In genomic region chr15:72227192-72227586, GRCh38 we compare ENCODE assay signal across 9 cellular contexts. TPM values are rescaled to one million over a fixed set of nuclear protein-coding genes. Genes with fewer than 3 reads are reported as not detected.
DNase-seq lines count a peak whose midpoint lies in the region; ATAC-seq, FAIRE-seq and TF ChIP-seq lines count a peak whose summit lies in the region.
"Had no signal": no experiment of that assay in that cellular context is flagged by ENCODE, and none has a peak within 500 bp of the region (broad histone marks: within the 10 kb centered on the region; RNA-seq: fewer than 3 reads in every experiment).

No MANE protein-coding gene starts in this region.

- no peak overlapping the region for H3K18ac ChIP-seq in trophoblast cell (ENCODE audit: low read length)

- H2BK120ac ChIP-seq in trophoblast cell (ENCODE audit: insufficient read depth, low read length, poor library complexity): no peak overlapping the region

- H3K9me3 ChIP-seq in trophoblast cell (ENCODE audit: insufficient read depth, low read depth, low read length): no peaks in the 10 kb centered on the region

- peaks cover 24% of the 10 kb centered on the region for H3K79me1 ChIP-seq in trophoblast cell (ENCODE audit: low read length)

- ATAC-seq in WTC11 (no peak), HG03342 (IDR thresholded peaks at IDR 0.05; ENCODE audit: unreplicated experiment) (no peak), HG03175 (IDR thresholded peaks at IDR 0.05; ENCODE audit: unreplicated experiment) (no peak)

- peaks cover 69% of the 10 kb centered on the region for H3K4me1 Mint-ChIP-seq in WTC11
- H3K4me1 Mint-ChIP-seq in dendritic cell treated with granulocyte-macrophage colony-stimulating factor and Interleukin-4, amounts not matched to agents 40 ng/mL and 50 ng/mL, for 4 days (ENCODE audit: low read depth): peaks cover 69% of the 10 kb centered on the region

- peak overlapping the region; percentile 47 for H3K27ac Mint-ChIP-seq in WTC11
- peak overlapping the region; percentile 98 for H3K27ac Mint-ChIP-seq in dendritic cell treated with granulocyte-macrophage colony-stimulating factor and Interleukin-4, amounts not matched to agents 40 ng/mL and 50 ng/mL, for 4 days

- CTCF ChIA-PET in WTC11 (lab: Charles Lee): interaction anchor here (0.6 to 2.0 kb wide), 17 partner anchors 9 to 86 kb away, joined by 3 to 19 read pairs (median 6); partner anchors contain the start of gene GRAMD2A

- no peak overlapping the region for H3K4me2 ChIP-seq in trophoblast cell (ENCODE audit: low read length)

- TF ChIP-seq CTCF in WTC11 (IDR thresholded peaks at IDR 0.05): no peak

- DNase-seq in activated CD4-positive, alpha-beta T cell treated with anti-CD3 and anti-CD28 coated beads for 1 hour: peak; percentile 22
- no peak for DNase-seq in activated CD4-positive, alpha-beta T cell treated with anti-CD3 and anti-CD28 coated beads, Interleukin-2, amount 50 U/mL, for 1 hour
- no peak for DNase-seq in WTC11 (ENCODE audit: low spot score)
- peak; percentile 55 to 80 for DNase-seq in trophoblast cell
- no peak for DNase-seq in HTR-8/SVneo (ENCODE audit: insufficient read length, low spot score)

- H3K27ac ChIP-seq in trophoblast cell (ENCODE audit: low read depth, low read length): no peak overlapping the region

- peaks cover 40% of the 10 kb centered on the region for H3K36me3 Mint-ChIP-seq in WTC11
- H3K36me3 Mint-ChIP-seq in dendritic cell treated with granulocyte-macrophage colony-stimulating factor and Interleukin-4, amounts not matched to agents 40 ng/mL and 50 ng/mL, for 4 days (ENCODE audit: low read depth): peaks cover 88% of the 10 kb centered on the region

- no peak overlapping the region for H2BK5ac ChIP-seq in trophoblast cell (ENCODE audit: low read depth, low read length, poor library complexity)

- H4K12ac ChIP-seq in trophoblast cell (ENCODE audit: low read depth, low read length): no peak overlapping the region

- no peak overlapping the region for H2AK5ac ChIP-seq in trophoblast cell (ENCODE audit: low read length)

- H3K4me3 Mint-ChIP-seq in WTC11: peak overlapping the region; percentile 41
- H3K4me3 Mint-ChIP-seq in dendritic cell treated with granulocyte-macrophage colony-stimulating factor and Interleukin-4, amounts not matched to agents 40 ng/mL and 50 ng/mL, for 4 days: peak overlapping the region; percentile 71

- no peaks in the 10 kb centered on the region for H3K9me3 Mint-ChIP-seq in WTC11
- no peaks in the 10 kb centered on the region for H3K9me3 Mint-ChIP-seq in dendritic cell treated with granulocyte-macrophage colony-stimulating factor and Interleukin-4, amounts not matched to agents 40 ng/mL and 50 ng/mL, for 4 days

- H3K27me3 ChIP-seq in trophoblast cell (ENCODE audit: insufficient read depth, low read length): no peaks in the 10 kb centered on the region

- no peak overlapping the region for H3K4ac ChIP-seq in trophoblast cell (ENCODE audit: low read depth, low read length)

- no peak overlapping the region for H2AFZ ChIP-seq in trophoblast cell (ENCODE audit: insufficient read depth, low read length, poor library complexity)

- H3K23ac ChIP-seq in trophoblast cell (ENCODE audit: low read length): no peak overlapping the region

- H3K4me3 ChIP-seq in trophoblast cell (ENCODE audit: low read depth, low read length): no peak overlapping the region

- whole genome bisulfite sequencing in trophoblast cell (ENCODE audit: extremely low coverage, insufficient coverage, insufficient read length): no CpG with 5 or more reads among the region's 8 CpGs

- H4K8ac ChIP-seq in trophoblast cell (ENCODE audit: low read depth, low read length): no peak overlapping the region

- H2BK12ac ChIP-seq in trophoblast cell (ENCODE audit: low read length): no peak overlapping the region

- peaks cover 12 to 20% of the 10 kb centered on the region in 2 experiments for H3K36me3 ChIP-seq in trophoblast cell (ENCODE audit: control insufficient read depth in 1 of 2, insufficient read depth in 2 of 2, low read length in 2 of 2)

- H3K9ac ChIP-seq in trophoblast cell (ENCODE audit: low read length): no peak overlapping the region

- H3K27me3 Mint-ChIP-seq in WTC11 (ENCODE audit: low read depth): peaks cover 3% of the 10 kb centered on the region
- no peaks in the 10 kb centered on the region for H3K27me3 Mint-ChIP-seq in dendritic cell treated with granulocyte-macrophage colony-stimulating factor and Interleukin-4, amounts not matched to agents 40 ng/mL and 50 ng/mL, for 4 days

- H4K91ac ChIP-seq in trophoblast cell (ENCODE audit: low read depth, low read length): no peak overlapping the region

- peaks cover 39% of the 10 kb centered on the region for H3K79me2 ChIP-seq in trophoblast cell (ENCODE audit: control insufficient read depth, insufficient read depth, low read length, poor library complexity)

- POLR2A ChIA-PET in WTC11 (lab: Charles Lee): interaction anchor here (0.7 to 1.1 kb wide), 3 partner anchors 10 to 30 kb away, joined by 3 to 4 read pairs (median 4); partner anchors contain the start of gene GRAMD2A

- no peak overlapping the region for H3K14ac ChIP-seq in trophoblast cell (ENCODE audit: low read length)

- no peak for FAIRE-seq in HTR-8/SVneo (lab: Jason Lieb, UNC)
- FAIRE-seq: G401.6 had no signal

- peaks cover 19 to 22% of the 10 kb centered on the region in 2 experiments for H3K4me1 ChIP-seq in trophoblast cell (ENCODE audit: control insufficient read depth in 1 of 2, insufficient read depth in 2 of 2, low read length in 2 of 2)

- intact Hi-C loops in dendritic cell treated with granulocyte-macrophage colony-stimulating factor and Interleukin-4, amounts not matched to agents 40 ng/mL and 50 ng/mL, for 4 days (cut with micrococcal nuclease): no loop called here

TF ChIP-seq in WTC11, 78 proteins besides CTCF, POLR2A, EP300 and RAD21:
- TF ChIP-seq ZNF317 (CRISPR knock-in tag; IDR thresholded peaks at IDR 0.05; ENCODE audit: borderline replicate concordance, low read depth) (no peak), MYBL2 (CRISPR knock-in tag; IDR thresholded peaks at IDR 0.05) (0 out of 2 replicates have a peak, but pooled peaks have one; percentile 12)

RNA-seq across cellular contexts. Expression of gene PKM, which starts 3.8 kb away (rescaled TPM):
- total RNA-seq in WTC11 (2021): 858 to 1,399 TPM (median 1,351 TPM) in 3 replicates
- polyA plus RNA-seq in trophoblast cell (2013): 887 and 913 TPM in 2 replicates

RNA-seq across cellular contexts. Expression of gene GRAMD2A, which starts 29.6 kb away (rescaled TPM):
- total RNA-seq in WTC11 (2021): 1.8 to 2.6 TPM (median 1.9 TPM) in 3 replicates
- polyA plus RNA-seq in trophoblast cell (2013): 11.9 and 13.4 TPM in 2 replicates

RNA-seq across cellular contexts. Expression of gene PARP6, which starts 45.2 kb away (rescaled TPM):
- total RNA-seq in WTC11 (2021): 40.8 to 42.1 TPM (median 41.9 TPM) in 3 replicates
- 38.4 and 42.8 TPM in 2 replicates for polyA plus RNA-seq in trophoblast cell (2013)

Comparison
In these comparisons a context has a peak if more than half of its experiments do, and no peak if none do; other contexts are left out.
1. DNase-seq: peak in activated CD4-positive, alpha-beta T cell treated with anti-CD3 and anti-CD28 coated beads for 1 hour (single experiment) and trophoblast cell (2 of 2); none in activated CD4-positive, alpha-beta T cell treated with anti-CD3 and anti-CD28 coated beads, Interleukin-2, amount 50 U/mL, for 1 hour (single experiment), WTC11 (single experiment) and HTR-8/SVneo (single experiment).